13 cellular contexts compared by ENCODE assay signal in the genomic region with DNA sequence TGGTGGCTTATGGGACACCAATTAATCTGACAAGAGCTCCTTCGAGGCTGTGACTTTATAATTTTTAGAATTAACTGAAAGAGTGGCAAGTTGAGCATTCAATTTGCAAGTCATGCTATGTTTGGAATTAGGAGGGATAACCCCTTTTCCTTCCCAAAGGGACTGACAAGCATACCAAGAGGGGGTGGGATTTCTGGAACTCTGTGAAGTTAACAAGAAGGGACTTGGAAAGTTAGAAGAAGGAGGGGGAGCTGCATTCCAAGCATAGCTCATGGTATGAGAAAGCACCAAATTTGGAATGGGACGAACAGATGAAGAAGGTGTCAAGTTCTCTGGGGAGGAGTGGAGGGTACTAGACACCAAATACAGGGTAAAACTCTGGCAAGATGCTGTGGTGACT. TPM values are rescaled to one million over a fixed set of nuclear protein-coding genes. Genes with fewer than 3 reads are reported as not detected.
DNase-seq lines count a peak whose midpoint lies in the region; ATAC-seq and TF ChIP-seq lines count a peak whose summit lies in the region.
"Had no signal": no experiment of that assay in that cellular context is flagged by ENCODE, and none has a peak within 500 bp of the region (broad histone marks: within the 10 kb centered on the region; RNA-seq: fewer than 3 reads in every experiment).

No MANE protein-coding gene starts in this region.

- peak overlapping the region; percentile 89 for H3K27ac Mint-ChIP-seq in chondrocyte (ENCODE audit: unreplicated experiment)

- H3K36me3 Mint-ChIP-seq in chondrocyte (ENCODE audit: low read depth), result no peaks in the 10 kb centered on the region

- H3K9me3 Mint-ChIP-seq in chondrocyte (ENCODE audit: low read depth), result no peaks in the 10 kb centered on the region

- no peak overlapping the region for H3K4me3 Mint-ChIP-seq in chondrocyte (ENCODE audit: unreplicated experiment)

- peak overlapping the region; percentile 30; the same call in 1 of the 2 replicates for H3K9ac ChIP-seq in HUES64 (ENCODE audit: low read depth, low read length)

- H3K4me1 ChIP-seq in HUES64 (ENCODE audit: insufficient read depth, low read length), result peaks cover 47% of the 10 kb centered on the region

- no peaks in the 10 kb centered on the region for H3K27me3 ChIP-seq in HUES64 (ENCODE audit: insufficient read depth, low read length)

- no peaks in the 10 kb centered on the region for H3K9me3 ChIP-seq in HUES64 (ENCODE audit: insufficient read depth, low read depth, low read length)

- TF ChIP-seq CTCF in chondrocyte (IDR thresholded peaks at IDR 0.05), result peak; percentile 7

- DNase-seq in AG08395 (ENCODE audit: low spot score) (peak; percentile 64), chondrocyte (ENCODE audit: low spot score) (no peak), kidney tubule cell (ENCODE audit: low spot score) (peak; percentile 31), NCI-H2029 treated with DMSO at 0.1 percent for 48 hours (lab: John Stamatoyannopoulos, UW) (no peak), left ventricle myocardium superior (no peak)
- DNase-seq: effector memory CD4-positive, alpha-beta T cell; hypothalamus; NCI-H187 treated with DMSO at 0.1 percent for 48 hours had no signal

- H3K27ac ChIP-seq in HUES64 (ENCODE audit: low read depth, low read length), result peak overlapping the region; percentile 59
- H3K27ac ChIP-seq: C4-2B had no signal

- no peak overlapping the region for H3K4me3 ChIP-seq in HUES64 (ENCODE audit: low read length)

- no peaks in the 10 kb centered on the region for H3K27me3 Mint-ChIP-seq in chondrocyte (ENCODE audit: low read depth)

- H3K4me1 Mint-ChIP-seq in chondrocyte (ENCODE audit: low read depth), result peaks cover 51% of the 10 kb centered on the region

- WGBS in HUES64, result 46% methylated on average over 2 of the region's 2 CpGs

- ATAC-seq in left ventricle myocardium superior (no peak), HG02623 (IDR thresholded peaks at IDR 0.05; ENCODE audit: unreplicated experiment) (no peak), HG03378 (IDR thresholded peaks at IDR 0.05; ENCODE audit: unreplicated experiment) (no peak)

- H3K36me3 ChIP-seq in HUES64 (ENCODE audit: insufficient read depth, low read length), result no peaks in the 10 kb centered on the region

- intact Hi-C loops in left ventricle myocardium superior (cut with micrococcal nuclease), result no loop called here

RNA-seq across cellular contexts. Expression of a gene that starts 8.9 kb away (rescaled TPM):
- 4.3 TPM for polyA plus RNA-seq in HUES64 (2013, experiment 1 of 2)
- polyA plus RNA-seq in HUES64 (2013, experiment 2 of 2), result 6.6 TPM
- total RNA-seq in chondrocyte (43.7 to 52.7 TPM (median 46.3 TPM) in 3 replicates), left ventricle myocardium superior (76.1 TPM)
- total RNA-seq: T-helper 2 cell treated with Interferon-gamma antibody and Interleukin-4, amounts not matched to agents 100 ng/mL and 5 ng/mL, for 36 hours had no signal

Comparison
In these comparisons a context has a peak if more than half of its experiments do, and no peak if none do; other contexts are left out.
1. DNase-seq: peak in AG08395 (single experiment) and kidney tubule cell (single experiment); none in chondrocyte (single experiment), NCI-H2029 treated with DMSO at 0.1 percent for 48 hours (single experiment) and left ventricle myocardium superior (single experiment).